In genomic region chr19:53365899-53366493, GRCh38 we compare ENCODE assay signal across 8 cellular contexts. TPM values are rescaled to one million over a fixed set of nuclear protein-coding genes. Genes with fewer than 3 reads are reported as not detected.
DNase-seq lines count a peak whose midpoint lies in the region; ATAC-seq, FAIRE-seq and TF ChIP-seq lines count a peak whose summit lies in the region.

No MANE protein-coding gene starts in this region.

- H3K4me3 ChIP-seq in right atrium auricular region = peak overlapping the region; percentile 57 to 74
- H3K4me3 ChIP-seq in small intestine (ENCODE audit: low read depth in 1 of 2, low read length in 2 of 2) = peak overlapping the region; percentile 60 to 66

- no peak for FAIRE-seq in small intestine (lab: Jason Lieb, UNC)

- no peak for TF ChIP-seq CTCF in right atrium auricular region (IDR thresholded peaks at IDR 0.05)

- WGBS in small intestine, 3 donors = 0 to 1% (median 1%) methylated on average over 20 to 32 of the region's 32 CpGs

- H3K27me3 ChIP-seq in right atrium auricular region (no peaks in the 10 kb centered on the region), small intestine (ENCODE audit: control insufficient read depth in 2 of 2, insufficient read depth in 2 of 2, low read length in 2 of 2) (no peaks in the 10 kb centered on the region)

- H3K27ac ChIP-seq in right atrium auricular region = peak overlapping the region; percentile 46 to 70
- H3K27ac ChIP-seq in small intestine (ENCODE audit: low read depth in 1 of 2, low read length in 1 of 2) = peak overlapping the region in 1 of 2 donors; percentile 93

- peaks cover 0 to 7% of the 10 kb centered on the region in 2 donors for H3K4me1 ChIP-seq in right atrium auricular region
- H3K4me1 ChIP-seq in small intestine (ENCODE audit: control insufficient read depth in 2 of 2, insufficient read depth in 1 of 2, low read depth in 1 of 2, low read length in 1 of 2) = no peaks in the 10 kb centered on the region

- no peaks in the 10 kb centered on the region for H3K9me3 ChIP-seq in right atrium auricular region
- no peaks in the 10 kb centered on the region for H3K9me3 ChIP-seq in small intestine (ENCODE audit: control insufficient read depth, low read depth)

- DNase-seq in GM04504 (ENCODE audit: low read depth) = peak; percentile 8
- DNase-seq in NCI-H1105 treated with DMSO at 0.1 percent for 48 hours (lab: John Stamatoyannopoulos, UW) = peak; percentile 59
- DNase-seq in activated naive CD4-positive, alpha-beta T cell treated with anti-CD3 and anti-CD28 coated beads, Interleukin-2, amount 50 U/mL, for 16 hours = peak; percentile 49
- DNase-seq in right atrium auricular region (ENCODE audit: low spot score) = no peak
- DNase-seq in small intestine = no peak
- no peak for DNase-seq in OCI-M2 (lab: John Stamatoyannopoulos, UW; ENCODE audit: unreplicated experiment)
- DNase-seq in KBM-7 = no peak

- in situ Hi-C loops in KBM-7 (cut with MboI; ENCODE audit: low pct_unique_long_range_greater_than_20kb, low sequenced_read_pairs) = no loop called here

- H3K36me3 ChIP-seq in right atrium auricular region (no peaks in the 10 kb centered on the region), small intestine (ENCODE audit: control insufficient read depth in 2 of 2, insufficient read depth in 2 of 2, low read length in 2 of 2) (no peaks in the 10 kb centered on the region)

- ATAC-seq in GM21825 (IDR thresholded peaks at IDR 0.05; ENCODE audit: unreplicated experiment) = peak; percentile 41

RNA-seq across cellular contexts. Expression of gene ZNF525, which starts 0.5 kb away (rescaled TPM):
- 1 to 10 TPM; 3.2 to 3.3 TPM for total RNA-seq in right atrium auricular region
- polyA plus RNA-seq in small intestine = 1 to 10 TPM; 2.4 to 4.5 (median 4.0) TPM

RNA-seq across cellular contexts. Expression of gene ZNF765, which starts 29.0 kb away (rescaled TPM):
- total RNA-seq in right atrium auricular region = 1 to 10 TPM; 2.3 to 4.2 TPM
- 1 to 10 TPM; 3.2 to 3.6 (median 3.4) TPM for polyA plus RNA-seq in small intestine

RNA-seq across cellular contexts. Expression of gene ZNF845, which starts 32.4 kb away (rescaled TPM):
- total RNA-seq in right atrium auricular region = 1 to 10 TPM; 2.4 to 3.3 TPM
- 1 to 10 TPM; 2.2 to 2.6 (median 2.5) TPM for polyA plus RNA-seq in small intestine

Comparison
In these comparisons a context has a peak if more than half of its experiments do, and no peak if none do; other contexts are left out.
1. DNase-seq: peak in GM04504 (single experiment), NCI-H1105 treated with DMSO at 0.1 percent for 48 hours (single experiment) and activated naive CD4-positive, alpha-beta T cell treated with anti-CD3 and anti-CD28 coated beads, Interleukin-2, amount 50 U/mL, for 16 hours (single experiment); none in right atrium auricular region (single experiment), small intestine (single experiment), OCI-M2 (single experiment) and KBM-7 (single experiment).